ENCODE assay signal across 32 cellular contexts in the genomic region with DNA sequence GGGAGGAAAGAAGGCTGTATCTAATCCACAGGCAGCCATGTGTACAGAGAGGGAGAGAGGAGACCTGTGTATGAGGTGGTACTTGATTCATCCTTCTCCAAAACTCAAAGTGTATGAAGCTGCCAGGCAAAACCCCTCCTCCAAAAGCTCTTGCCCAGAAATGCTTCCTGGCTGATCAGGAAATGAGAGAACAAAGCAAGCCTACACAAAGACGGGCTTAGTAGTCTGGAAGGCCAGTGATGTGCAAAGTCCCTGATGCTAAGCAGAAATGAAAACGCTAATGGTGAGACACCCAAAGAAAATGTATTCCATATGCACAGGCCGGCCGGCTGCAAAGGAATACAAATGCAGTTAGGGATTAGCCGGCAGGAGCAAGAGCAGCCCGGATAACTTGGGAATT.
"Had no signal": no experiment of that assay in that cellular context is flagged by ENCODE, and none has a peak within 500 bp of the region (broad histone marks: within the 10 kb centered on the region; RNA-seq: fewer than 3 reads in every experiment).

No MANE protein-coding gene starts in this region.

- FAIRE-seq: colon, endometrium, kidney had no signal

- H3K4me3 Mint-ChIP-seq: activated CD4-positive, alpha-beta memory T cell treated with anti-CD3 and anti-CD28 coated beads for 36 hours; activated CD4-positive, alpha-beta T cell treated with anti-CD3 and anti-CD28 coated beads, Interleukin-2, amount 10 ng/mL, durations not matched to agents 24 days and 14 days; activated naive CD4-positive, alpha-beta T cell treated with anti-CD3 and anti-CD28 coated beads, Interleukin-2, amount 10 ng/mL, durations not matched to agents 7 days and 5 days; activated naive CD8-positive, alpha-beta T cell treated with anti-CD3 and anti-CD28 coated beads, Interleukin-2, amount 10 ng/mL, durations not matched to agents 7 days and 5 days; activated T-helper 1 cell treated with anti-CD3 and anti-CD28 coated beads, Interleukin-12 subunit alpha, Interleukin-12 subunit beta, Interleukin-2, Interleukin-4 antibody, amounts not matched to agents 30 ng/mL and 10 ng/mL and 1 ng/mL, durations not matched to agents 14 hours and 24 hours and 36 hours; memory B cell; naive thymus-derived CD8-positive, alpha-beta T cell; T-helper 17 cell had no signal

- H3K4me1 Mint-ChIP-seq: activated CD4-positive, alpha-beta T cell treated with anti-CD3 and anti-CD28 coated beads, Interleukin-2, amount 10 ng/mL, durations not matched to agents 24 days and 14 days; activated naive CD4-positive, alpha-beta T cell treated with anti-CD3 and anti-CD28 coated beads, Interleukin-2, amount 10 ng/mL, durations not matched to agents 7 days and 5 days; activated naive CD8-positive, alpha-beta T cell treated with anti-CD3 and anti-CD28 coated beads, Interleukin-2, amount 10 ng/mL, durations not matched to agents 7 days and 5 days; memory B cell; naive thymus-derived CD8-positive, alpha-beta T cell; T-helper 17 cell had no signal

- H3K4me1 ChIP-seq: ascending aorta, gastroesophageal sphincter, pancreas, prostate gland, right atrium auricular region had no signal

- H3K4me3 ChIP-seq: ascending aorta, gastroesophageal sphincter, pancreas, prostate gland, right atrium auricular region, tibial nerve had no signal

- H3K27ac Mint-ChIP-seq: activated CD4-positive, alpha-beta memory T cell treated with anti-CD3 and anti-CD28 coated beads for 36 hours; activated CD4-positive, alpha-beta T cell treated with anti-CD3 and anti-CD28 coated beads, Interleukin-2, amount 10 ng/mL, durations not matched to agents 24 days and 14 days; activated naive CD4-positive, alpha-beta T cell treated with anti-CD3 and anti-CD28 coated beads, Interleukin-2, amount 10 ng/mL, durations not matched to agents 7 days and 5 days; activated naive CD8-positive, alpha-beta T cell treated with anti-CD3 and anti-CD28 coated beads, Interleukin-2, amount 10 ng/mL, durations not matched to agents 7 days and 5 days; activated T-helper 1 cell treated with anti-CD3 and anti-CD28 coated beads, Interleukin-12 subunit alpha, Interleukin-12 subunit beta, Interleukin-2, Interleukin-4 antibody, amounts not matched to agents 30 ng/mL and 10 ng/mL and 1 ng/mL, durations not matched to agents 14 hours and 24 hours and 36 hours; memory B cell; naive thymus-derived CD8-positive, alpha-beta T cell; T-helper 17 cell had no signal

- ATAC-seq: activated CD4-positive, CD25-positive, alpha-beta regulatory T cell treated with anti-CD3 and anti-CD28 coated beads, Interleukin-2, amount 50 U/mL, for 24 hours; gastroesophageal sphincter; left colon; naive thymus-derived CD8-positive, alpha-beta T cell; pancreas; T-helper 17 cell had no signal

- H3K9me3 ChIP-seq: ascending aorta, gastroesophageal sphincter, neutrophil, pancreas, prostate gland, right atrium auricular region, tibial nerve had no signal

- H3K9me3 Mint-ChIP-seq: activated CD4-positive, alpha-beta memory T cell treated with anti-CD3 and anti-CD28 coated beads for 36 hours; memory B cell had no signal

- DNase-seq: activated CD4-positive, alpha-beta memory T cell treated with anti-CD3 and anti-CD28 coated beads for 36 hours; activated CD4-positive, alpha-beta T cell treated with anti-CD3 and anti-CD28 coated beads, Interleukin-2, amount 10 ng/mL, durations not matched to agents 24 days and 14 days; activated CD8-positive, alpha-beta memory T cell treated with anti-CD3 and anti-CD28 coated beads, Interleukin-2, amount 50 U/mL, for 4 hours; activated effector memory CD4-positive, alpha-beta T cell treated with anti-CD3 and anti-CD28 coated beads, Interleukin-2, amount 50 U/mL, for 16 hours; activated naive CD4-positive, alpha-beta T cell treated with anti-CD3 and anti-CD28 coated beads, Interleukin-2, amount 10 ng/mL, durations not matched to agents 7 days and 5 days; activated naive CD8-positive, alpha-beta T cell treated with anti-CD3 and anti-CD28 coated beads, Interleukin-2, amount 10 ng/mL, durations not matched to agents 7 days and 5 days; activated T-cell treated with anti-CD3 and anti-CD28 coated beads, Interleukin-2, amount 50 U/mL, for 1 hour; effector CD8-positive, alpha-beta T cell; erythroblast; head of caudate nucleus; hippocampal formation; kidney; left colon; naive thymus-derived CD8-positive, alpha-beta T cell; pancreas; stimulated activated CD4-positive, alpha-beta T cell treated with anti-CD3 and anti-CD28 coated beads, Interleukin-15, amount 100 ng/mL, for 24 hours; stimulated activated CD4-positive, alpha-beta T cell treated with anti-CD3 and anti-CD28 coated beads, Interleukin-2, amount 100 ng/mL, for 24 hours; stimulated activated naive CD4-positive, alpha-beta T cell treated with Interleukin-2 at 50 U/mL for 16 hours; T-helper 17 cell; T1000; WERI-Rb-1 had no signal

- H3K27me3 ChIP-seq: ascending aorta, gastroesophageal sphincter, pancreas, right atrium auricular region, tibial nerve had no signal

- H3K27ac ChIP-seq: ascending aorta, gastroesophageal sphincter, neutrophil, pancreas, prostate gland, right atrium auricular region, tibial nerve, WERI-Rb-1 had no signal

- H3K36me3 ChIP-seq: ascending aorta, gastroesophageal sphincter, neutrophil, pancreas, prostate gland, right atrium auricular region, tibial nerve, WERI-Rb-1 had no signal

- H3K36me3 Mint-ChIP-seq: activated CD4-positive, alpha-beta memory T cell treated with anti-CD3 and anti-CD28 coated beads for 36 hours; activated naive CD4-positive, alpha-beta T cell treated with anti-CD3 and anti-CD28 coated beads, Interleukin-2, amount 10 ng/mL, durations not matched to agents 7 days and 5 days; activated naive CD8-positive, alpha-beta T cell treated with anti-CD3 and anti-CD28 coated beads, Interleukin-2, amount 10 ng/mL, durations not matched to agents 7 days and 5 days; memory B cell; naive thymus-derived CD8-positive, alpha-beta T cell had no signal
